ENCODE assay signal across 1 cellular context in genomic region chr5:134758504-134759341, GRCh38.
TF ChIP-seq lines count a peak whose summit lies in the region.

Gene DDX46 (plus strand): TSS chr5:134758779. CDS start chr5:134758939, 160 bp downstream.

TF ChIP-seq in HepG2, 621 proteins besides CTCF, POLR2A, EP300 and RAD21 (continued from another document and continues in another):
- TF ChIP-seq, protein P1, sequence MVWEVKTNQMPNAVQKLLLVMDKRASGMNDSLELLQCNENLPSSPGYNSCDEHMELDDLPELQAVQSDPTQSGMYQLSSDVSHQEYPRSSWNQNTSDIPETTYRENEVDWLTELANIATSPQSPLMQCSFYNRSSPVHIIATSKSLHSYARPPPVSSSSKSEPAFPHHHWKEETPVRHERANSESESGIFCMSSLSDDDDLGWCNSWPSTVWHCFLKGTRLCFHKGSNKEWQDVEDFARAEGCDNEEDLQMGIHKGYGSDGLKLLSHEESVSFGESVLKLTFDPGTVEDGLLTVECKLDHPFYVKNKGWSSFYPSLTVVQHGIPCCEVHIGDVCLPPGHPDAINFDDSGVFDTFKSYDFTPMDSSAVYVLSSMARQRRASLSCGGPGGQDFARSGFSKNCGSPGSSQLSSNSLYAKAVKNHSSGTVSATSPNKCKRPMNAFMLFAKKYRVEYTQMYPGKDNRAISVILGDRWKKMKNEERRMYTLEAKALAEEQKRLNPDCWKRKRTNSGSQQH (CRISPR knock-in tag; IDR thresholded peaks at IDR 0.05; ENCODE audit: low read depth): no peak; the same call in 1 of the 2 replicates
- peak; percentile 83 for TF ChIP-seq ZBTB38 (CRISPR knock-in tag; IDR thresholded peaks at IDR 0.05)
- TF ChIP-seq, protein P2, sequence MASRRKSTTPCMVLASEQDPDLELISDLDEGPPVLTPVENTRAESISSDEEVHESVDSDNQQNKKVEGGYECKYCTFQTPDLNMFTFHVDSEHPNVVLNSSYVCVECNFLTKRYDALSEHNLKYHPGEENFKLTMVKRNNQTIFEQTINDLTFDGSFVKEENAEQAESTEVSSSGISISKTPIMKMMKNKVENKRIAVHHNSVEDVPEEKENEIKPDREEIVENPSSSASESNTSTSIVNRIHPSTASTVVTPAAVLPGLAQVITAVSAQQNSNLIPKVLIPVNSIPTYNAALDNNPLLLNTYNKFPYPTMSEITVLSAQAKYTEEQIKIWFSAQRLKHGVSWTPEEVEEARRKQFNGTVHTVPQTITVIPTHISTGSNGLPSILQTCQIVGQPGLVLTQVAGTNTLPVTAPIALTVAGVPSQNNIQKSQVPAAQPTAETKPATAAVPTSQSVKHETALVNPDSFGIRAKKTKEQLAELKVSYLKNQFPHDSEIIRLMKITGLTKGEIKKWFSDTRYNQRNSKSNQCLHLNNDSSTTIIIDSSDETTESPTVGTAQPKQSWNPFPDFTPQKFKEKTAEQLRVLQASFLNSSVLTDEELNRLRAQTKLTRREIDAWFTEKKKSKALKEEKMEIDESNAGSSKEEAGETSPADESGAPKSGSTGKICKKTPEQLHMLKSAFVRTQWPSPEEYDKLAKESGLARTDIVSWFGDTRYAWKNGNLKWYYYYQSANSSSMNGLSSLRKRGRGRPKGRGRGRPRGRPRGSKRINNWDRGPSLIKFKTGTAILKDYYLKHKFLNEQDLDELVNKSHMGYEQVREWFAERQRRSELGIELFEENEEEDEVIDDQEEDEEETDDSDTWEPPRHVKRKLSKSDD (CRISPR knock-in tag; IDR thresholded peaks at IDR 0.05; ENCODE audit: low read depth): 0 out of 2 replicates have a peak, but pooled peaks have one; percentile 53
- no peak for TF ChIP-seq NFIB (CRISPR knock-in tag; IDR thresholded peaks at IDR 0.05; ENCODE audit: borderline replicate concordance)
- 0 out of 2 replicates have a peak, but pooled peaks have one; percentile 12 for TF ChIP-seq ZNF253 (CRISPR knock-in tag; IDR thresholded peaks at IDR 0.05; ENCODE audit: borderline replicate concordance)
- peak; percentile 60; the same call in 1 of the 2 replicates for TF ChIP-seq ZNF441 (CRISPR knock-in tag; IDR thresholded peaks at IDR 0.05; ENCODE audit: borderline replicate concordance)
- 0 out of 2 replicates have a peak, but pooled peaks have one; percentile 43 for TF ChIP-seq ZSCAN22 (CRISPR knock-in tag; IDR thresholded peaks at IDR 0.05)
- peak; percentile 37 for TF ChIP-seq PTBP1 (IDR thresholded peaks at IDR 0.05; ENCODE audit: low read depth, low read length, poor library complexity, severe bottlenecking)
- TF ChIP-seq ATAD3A (CRISPR knock-in tag; IDR thresholded peaks at IDR 0.05): no peak
- TF ChIP-seq HDAC6 (IDR thresholded peaks at IDR 0.05; ENCODE audit: low read depth, low read length): no peak
- TF ChIP-seq ZNF180 (CRISPR knock-in tag; IDR thresholded peaks at IDR 0.05; ENCODE audit: borderline replicate concordance, low read depth): 0 out of 2 replicates have a peak, but pooled peaks have one; percentile 82
- peak; percentile 80; the same call in 1 of the 2 replicates for TF ChIP-seq ZSCAN12 (CRISPR knock-in tag; IDR thresholded peaks at IDR 0.05)
- TF ChIP-seq KDM5A (IDR thresholded peaks at IDR 0.05; ENCODE audit: borderline replicate concordance, low read length): peak; percentile 98
- no peak for TF ChIP-seq JUND (CRISPR knock-in tag; IDR thresholded peaks at IDR 0.05)
- TF ChIP-seq, protein P3, sequence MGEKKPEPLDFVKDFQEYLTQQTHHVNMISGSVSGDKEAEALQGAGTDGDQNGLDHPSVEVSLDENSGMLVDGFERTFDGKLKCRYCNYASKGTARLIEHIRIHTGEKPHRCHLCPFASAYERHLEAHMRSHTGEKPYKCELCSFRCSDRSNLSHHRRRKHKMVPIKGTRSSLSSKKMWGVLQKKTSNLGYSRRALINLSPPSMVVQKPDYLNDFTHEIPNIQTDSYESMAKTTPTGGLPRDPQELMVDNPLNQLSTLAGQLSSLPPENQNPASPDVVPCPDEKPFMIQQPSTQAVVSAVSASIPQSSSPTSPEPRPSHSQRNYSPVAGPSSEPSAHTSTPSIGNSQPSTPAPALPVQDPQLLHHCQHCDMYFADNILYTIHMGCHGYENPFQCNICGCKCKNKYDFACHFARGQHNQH (CRISPR knock-in tag; IDR thresholded peaks at IDR 0.05): peak; percentile 87
- TF ChIP-seq PATZ1 (CRISPR knock-in tag; IDR thresholded peaks at IDR 0.05): peak; percentile 33; the same call in 1 of the 2 replicates
- no peak for TF ChIP-seq NFRKB (IDR thresholded peaks at IDR 0.05)
- TF ChIP-seq, protein P4, sequence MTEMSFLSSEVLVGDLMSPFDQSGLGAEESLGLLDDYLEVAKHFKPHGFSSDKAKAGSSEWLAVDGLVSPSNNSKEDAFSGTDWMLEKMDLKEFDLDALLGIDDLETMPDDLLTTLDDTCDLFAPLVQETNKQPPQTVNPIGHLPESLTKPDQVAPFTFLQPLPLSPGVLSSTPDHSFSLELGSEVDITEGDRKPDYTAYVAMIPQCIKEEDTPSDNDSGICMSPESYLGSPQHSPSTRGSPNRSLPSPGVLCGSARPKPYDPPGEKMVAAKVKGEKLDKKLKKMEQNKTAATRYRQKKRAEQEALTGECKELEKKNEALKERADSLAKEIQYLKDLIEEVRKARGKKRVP (CRISPR knock-in tag; IDR thresholded peaks at IDR 0.05): peak in 1 of 2 experiments; percentile 64; a peak in 1 of 4 replicates
- TF ChIP-seq ZKSCAN1 (IDR thresholded peaks at IDR 0.05; ENCODE audit: low read length): no peak
- TF ChIP-seq ZNF460 (CRISPR knock-in tag; IDR thresholded peaks at IDR 0.05; ENCODE audit: borderline replicate concordance): peak; percentile 58; the same call in 1 of the 2 replicates
- TF ChIP-seq NONO (IDR thresholded peaks at IDR 0.05): no peak
- peak; percentile 96 for TF ChIP-seq NONO (CRISPR knock-in tag; conservative IDR thresholded peaks at IDR 0.05)
- TF ChIP-seq TAF15 (IDR thresholded peaks at IDR 0.05; ENCODE audit: low read depth, low read length, poor library complexity, severe bottlenecking): no peak
- peak; percentile 96 for TF ChIP-seq ZNF687 (CRISPR knock-in tag; IDR thresholded peaks at IDR 0.05)
- TF ChIP-seq MAFK (conservative IDR thresholded peaks at IDR 0.05 in 1 of 2, IDR thresholded peaks at IDR 0.05 in 1 of 2; ENCODE audit: low read length in 2 of 2): no peak
- TF ChIP-seq FOXP4 (CRISPR knock-in tag; IDR thresholded peaks at IDR 0.05): peak; percentile 43; the same call in 1 of the 2 replicates
- TF ChIP-seq ZBED4 (CRISPR knock-in tag; IDR thresholded peaks at IDR 0.05; ENCODE audit: borderline replicate concordance): peak; percentile 75
- peak; percentile 92 for TF ChIP-seq ZNF335 (CRISPR knock-in tag; IDR thresholded peaks at IDR 0.05)
- TF ChIP-seq TCF7L2 (IDR thresholded peaks at IDR 0.05; ENCODE audit: low read depth, low read length): no peak
- TF ChIP-seq KDM1A (CRISPR knock-in tag; IDR thresholded peaks at IDR 0.05): peak; percentile 84; the same call in 1 of the 2 replicates
- TF ChIP-seq TFDP1 (CRISPR knock-in tag; IDR thresholded peaks at IDR 0.05; ENCODE audit: borderline replicate concordance): peak; percentile 86; the same call in 1 of the 2 replicates
- peak; percentile 73 for TF ChIP-seq ZNF546 (CRISPR knock-in tag; conservative IDR thresholded peaks at IDR 0.05)
- TF ChIP-seq ZBTB3 (CRISPR knock-in tag; IDR thresholded peaks at IDR 0.05; ENCODE audit: borderline replicate concordance, low read depth): no peak
- TF ChIP-seq MIER2 (CRISPR knock-in tag; IDR thresholded peaks at IDR 0.05): peak; percentile 51; the same call in 1 of the 2 replicates
- peak; percentile 45 for TF ChIP-seq HNRNPK (IDR thresholded peaks at IDR 0.05; ENCODE audit: low read depth, low read length, poor library complexity, severe bottlenecking)
- no peak for TF ChIP-seq NKX3-1 (CRISPR knock-in tag; IDR thresholded peaks at IDR 0.05)
- TF ChIP-seq ZNF761 (CRISPR knock-in tag; conservative IDR thresholded peaks at IDR 0.05): peak; percentile 82; the same call in 1 of the 2 replicates
- TF ChIP-seq ZNF567 (CRISPR knock-in tag; IDR thresholded peaks at IDR 0.05; ENCODE audit: borderline replicate concordance): peak; percentile 96; the same call in 1 of the 2 replicates
- no peak for TF ChIP-seq RORA (CRISPR knock-in tag; IDR thresholded peaks at IDR 0.05)
- TF ChIP-seq KLF6 (CRISPR knock-in tag; IDR thresholded peaks at IDR 0.05): peak; percentile 94
- peak; percentile 87 for TF ChIP-seq KLF11 (CRISPR knock-in tag; IDR thresholded peaks at IDR 0.05)
- TF ChIP-seq MED8 (CRISPR knock-in tag; IDR thresholded peaks at IDR 0.05; ENCODE audit: insufficient replicate concordance): peak; percentile 69
